1 cellular context compared by ENCODE assay signal in genomic region chr19:8585894-8586750, GRCh38.
TF ChIP-seq lines count a peak whose summit lies in the region.

No MANE protein-coding gene starts in this region.

TF ChIP-seq in endothelial cell of umbilical vein, 7 proteins besides CTCF, POLR2A, EP300 and RAD21:
- TF ChIP-seq FOS (IDR thresholded peaks at IDR 0.05; ENCODE audit: borderline replicate concordance, insufficient read depth, low read length) (no peak), MYC (IDR thresholded peaks at IDR 0.05; ENCODE audit: low read depth, low read length) (no peak)
